In genomic region chr16:57480754-57481230, GRCh38 we compare ENCODE assay signal across 17 cellular contexts. TPM values are rescaled to one million over a fixed set of nuclear protein-coding genes. Genes with fewer than 3 reads are reported as not detected.
A peak's percentile ranks its signal among the peaks of the same experiment; 100 is the strongest.
DNase-seq lines count a peak whose midpoint lies in the region; ATAC-seq and TF ChIP-seq lines count a peak whose summit lies in the region.
"Had no signal": no experiment of that assay in that cellular context is flagged by ENCODE, and none has a peak within 500 bp of the region (broad histone marks: within the 10 kb centered on the region; RNA-seq: fewer than 3 reads in every experiment).

No MANE protein-coding gene starts in this region.

- H3K27me3 ChIP-seq in heart left ventricle (peaks cover 0 to 6% (median 0%) of the 10 kb centered on the region in 9 donors), colonic mucosa (no peaks in the 10 kb centered on the region), mucosa of rectum (ENCODE audit: control insufficient read depth in 2 of 2, insufficient read depth in 2 of 2, low read length in 2 of 2) (no peaks in the 10 kb centered on the region), aorta (ENCODE audit: control insufficient read depth in 1 of 2, insufficient read depth in 2 of 2, low read length in 1 of 2) (no peaks in the 10 kb centered on the region)

- peak overlapping the region in 3 of 12 donors; percentile 59 to 60 (median 60) for H3K4me3 ChIP-seq in heart left ventricle
- H3K4me3 ChIP-seq in colonic mucosa = no peak overlapping the region
- H3K4me3 ChIP-seq in mucosa of rectum (ENCODE audit: low read length in 2 of 2) = peak overlapping the region in 1 of 2 donors; percentile 26
- H3K4me3 ChIP-seq in aorta (ENCODE audit: low read length in 2 of 2) = no peak overlapping the region

- H3K36me3 ChIP-seq in heart left ventricle = peaks cover 0 to 3% (median 0%) of the 10 kb centered on the region in 9 donors
- no peaks in the 10 kb centered on the region for H3K36me3 ChIP-seq in colonic mucosa
- peaks cover 2 to 5% of the 10 kb centered on the region in 2 donors for H3K36me3 ChIP-seq in mucosa of rectum (ENCODE audit: control insufficient read depth in 2 of 2, insufficient read depth in 2 of 2, low read length in 2 of 2)
- H3K36me3 ChIP-seq in aorta (ENCODE audit: control insufficient read depth in 1 of 2, insufficient read depth in 2 of 2, low read length in 1 of 2) = no peaks in the 10 kb centered on the region

- DNase-seq in heart left ventricle (no peak), Right ventricle myocardium superior (no peak), colonic mucosa (no peak), aorta (peak; percentile 32 to 60)
- no peak for DNase-seq in stimulated activated CD4-positive, alpha-beta T cell treated with anti-CD3 and anti-CD28 coated beads, Interleukin-4, amount 100 ng/mL, for 24 hours
- no peak for DNase-seq in stimulated activated naive CD8-positive, alpha-beta T cell treated with anti-CD3 and anti-CD28 coated beads, Interleukin-15, Interleukin-2, amounts not matched to agents 100 U/mL and 50 U/mL, for 24 hours
- DNase-seq: activated naive CD4-positive, alpha-beta T cell treated with anti-CD3 and anti-CD28 coated beads, Interleukin-2, amount 10 ng/mL, durations not matched to agents 7 days and 5 days; COR-L47; naive thymus-derived CD4-positive, alpha-beta T cell; NCI-H1436; NCI-H748 treated with DMSO at 0.1 percent for 48 hours; stimulated activated CD4-positive, alpha-beta T cell treated with anti-CD3 and anti-CD28 coated beads, Interleukin-4, amount 100 ng/mL, for 1 hour; T-helper 2 cell had no signal

- H3K4me1 ChIP-seq in heart left ventricle (peaks cover 3 to 62% (median 46%) of the 10 kb centered on the region in 12 donors), colonic mucosa (peaks cover 10% of the 10 kb centered on the region), mucosa of rectum (ENCODE audit: control insufficient read depth in 2 of 2, insufficient read depth in 2 of 2, low read length in 2 of 2) (peaks cover 39 to 44% of the 10 kb centered on the region in 2 donors), aorta (ENCODE audit: control insufficient read depth in 1 of 2, insufficient read depth in 2 of 2, low read length in 2 of 2) (no peaks in the 10 kb centered on the region)

- H3K9me3 ChIP-seq in heart left ventricle = no peaks in the 10 kb centered on the region
- no peaks in the 10 kb centered on the region for H3K9me3 ChIP-seq in colonic mucosa
- no peaks in the 10 kb centered on the region for H3K9me3 ChIP-seq in mucosa of rectum (ENCODE audit: control insufficient read depth in 2 of 2, low read length in 2 of 2)
- H3K9me3 ChIP-seq in aorta (ENCODE audit: control insufficient read depth, low read length) = no peaks in the 10 kb centered on the region

- TF ChIP-seq CTCF in heart left ventricle (IDR thresholded peaks at IDR 0.05) (no peak), colonic mucosa (IDR thresholded peaks at IDR 0.05) (no peak)

- peak overlapping the region in 10 of 12 donors; percentile 18 to 75 (median 58) for H3K27ac ChIP-seq in heart left ventricle
- peak overlapping the region; percentile 92 for H3K27ac ChIP-seq in colonic mucosa
- H3K27ac ChIP-seq in mucosa of rectum (ENCODE audit: low read depth in 2 of 2, low read length in 2 of 2) = peak overlapping the region; percentile 91 to 92
- H3K27ac ChIP-seq in aorta (ENCODE audit: low read depth in 1 of 2, low read length in 2 of 2) = peak overlapping the region in 1 of 2 donors; percentile 70
- H3K27ac ChIP-seq: KMS-11 had no signal

- 60 to 76% (median 69%) methylated on average over 6 of the region's 6 CpGs for WGBS in heart left ventricle, 4 donors
- WGBS in aorta, 2 donors = 16% methylated on average over 6 of the region's 6 CpGs

- ATAC-seq in heart left ventricle = no peak
- no peak for ATAC-seq in Right ventricle myocardium superior (ENCODE audit: poor library complexity)
- ATAC-seq in aorta (ENCODE audit: low FRiP score) = no peak
- no peak for ATAC-seq in HG03571 (IDR thresholded peaks at IDR 0.05; ENCODE audit: unreplicated experiment)
- ATAC-seq in stimulated activated naive CD8-positive, alpha-beta T cell treated with anti-CD3 and anti-CD28 coated beads, Interleukin-15, Interleukin-2, amounts not matched to agents 100 U/mL and 50 U/mL, for 24 hours = no peak
- ATAC-seq: activated CD4-positive, CD25-positive, alpha-beta regulatory T cell treated with anti-CD3 and anti-CD28 coated beads, Interleukin-2, amount 50 U/mL, for 24 hours; naive thymus-derived CD4-positive, alpha-beta T cell had no signal

- H3K9ac ChIP-seq in colonic mucosa (ENCODE audit: low read depth in 2 of 2, low read length in 2 of 2) = peak overlapping the region; percentile 38 to 73
- H3K9ac ChIP-seq in mucosa of rectum (ENCODE audit: low read depth in 1 of 2, low read length in 2 of 2) = peak overlapping the region; percentile 14 to 70
- H3K9ac ChIP-seq: KMS-11 had no signal

- no peak for TF ChIP-seq POLR2A in heart left ventricle (IDR thresholded peaks at IDR 0.05)

- intact Hi-C loops in heart left ventricle (cut with DNase I) = no loop called here
- intact Hi-C loops in Right ventricle myocardium superior (cut with DNase I) = no loop called here
- intact Hi-C loops in colonic mucosa (cut with DNase I) = no loop called here
- intact Hi-C loops in aorta (cut with DNase I) = no loop called here

RNA-seq across cellular contexts. Expression of gene DOK4, which starts 5.5 kb away (rescaled TPM):
- total RNA-seq in heart left ventricle (10 to 100 TPM in 3 of 9 donors, 1 to 10 TPM in 6; 6.4 to 14.8 (median 7.9) TPM), Right ventricle myocardium superior (7.5 TPM), colonic mucosa (100 to 1,000 TPM; 121 to 141 TPM), aorta (10 to 100 TPM; 35.5 to 44.5 TPM)
- polyA plus RNA-seq in heart left ventricle (1 to 10 TPM; 5.9 to 6.7 TPM), aorta (10 to 100 TPM; 26.4 to 54.1 TPM)

RNA-seq across cellular contexts. Expression of gene POLR2C, which starts 18.3 kb away (rescaled TPM):
- total RNA-seq in heart left ventricle (10 to 100 TPM; 37.4 to 99.8 (median 48.7) TPM), Right ventricle myocardium superior (37.9 TPM), colonic mucosa (10 to 100 TPM; 55.7 to 56.0 TPM), aorta (10 to 100 TPM; 43.8 to 49.7 TPM)
- polyA plus RNA-seq in heart left ventricle (10 to 100 TPM; 19.9 to 69.4 TPM), aorta (10 to 100 TPM; 49.3 to 55.3 TPM)

RNA-seq across cellular contexts. Expression of gene COQ9, which starts 33.5 kb away (rescaled TPM):
- total RNA-seq in heart left ventricle (100 to 1,000 TPM; 126 to 331 (median 191) TPM), Right ventricle myocardium superior (225 TPM), colonic mucosa (100 to 1,000 TPM; 104 to 125 TPM), aorta (10 to 100 TPM; 22.0 to 29.4 TPM)
- polyA plus RNA-seq in heart left ventricle (100 to 1,000 TPM; 156 to 436 TPM), aorta (10 to 100 TPM; 28.9 to 48.2 TPM)

RNA-seq across cellular contexts. Expression of gene CIAPIN1, which starts 33.6 kb away (rescaled TPM):
- 10 to 100 TPM; 41.0 to 73.2 (median 51.7) TPM for total RNA-seq in heart left ventricle
- polyA plus RNA-seq in heart left ventricle = 10 to 100 TPM; 22.4 to 73.2 TPM
- 41.8 TPM for total RNA-seq in Right ventricle myocardium superior
- 10 to 100 TPM; 54.9 to 67.4 TPM for total RNA-seq in colonic mucosa
- 10 to 100 TPM; 26.7 to 27.4 TPM for total RNA-seq in aorta
- polyA plus RNA-seq in aorta = 10 to 100 TPM; 16.3 to 21.6 TPM

RNA-seq across cellular contexts. Expression of gene CCDC102A, which starts 55.6 kb away (rescaled TPM):
- total RNA-seq in heart left ventricle = 10 to 100 TPM in 2 of 9 donors, 1 to 10 TPM in 7; 3.3 to 17.0 (median 6.8) TPM
- 1 to 10 TPM; 4.4 to 8.1 TPM for polyA plus RNA-seq in heart left ventricle
- 10.5 TPM for total RNA-seq in Right ventricle myocardium superior
- 1 to 10 TPM; 1.9 to 2.5 TPM for total RNA-seq in colonic mucosa
- 10 to 100 TPM; 15.3 to 21.9 TPM for total RNA-seq in aorta
- 10 to 100 TPM; 12.9 to 14.1 TPM for polyA plus RNA-seq in aorta

Comparison
In these comparisons a context has a peak if more than half of its experiments do, and no peak if none do; other contexts are left out.
1. DNase-seq: peak in aorta (2 of 2); none in heart left ventricle (0 of 5), Right ventricle myocardium superior (single experiment), colonic mucosa (single experiment), stimulated activated CD4-positive, alpha-beta T cell treated with anti-CD3 and anti-CD28 coated beads, Interleukin-4, amount 100 ng/mL, for 24 hours (single experiment) and stimulated activated naive CD8-positive, alpha-beta T cell treated with anti-CD3 and anti-CD28 coated beads, Interleukin-15, Interleukin-2, amounts not matched to agents 100 U/mL and 50 U/mL, for 24 hours (single experiment).